Comparison of ENCODE assay signal across 25 cellular contexts in the genomic region with DNA sequence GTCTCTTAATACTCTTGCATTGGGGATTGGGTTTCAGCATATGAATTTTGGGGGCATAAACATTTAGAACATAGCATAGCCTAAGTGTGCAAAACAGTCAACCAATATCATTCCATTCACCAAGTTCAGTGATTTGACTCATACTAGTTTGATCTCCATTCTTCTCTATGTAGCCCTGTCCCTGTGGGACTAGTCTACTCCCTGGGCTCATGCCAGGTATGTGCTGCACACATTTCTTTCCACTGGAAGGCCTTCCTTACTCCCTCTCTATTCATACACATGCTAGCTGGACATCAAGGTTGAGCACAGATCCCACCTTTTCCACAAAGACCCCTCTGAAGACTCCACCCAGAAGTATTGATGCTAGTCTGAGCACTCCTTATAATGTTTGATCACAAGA. TPM values are rescaled to one million over a fixed set of nuclear protein-coding genes. Genes with fewer than 3 reads are reported as not detected.
DNase-seq lines count a peak whose midpoint lies in the region; ATAC-seq and TF ChIP-seq lines count a peak whose summit lies in the region.
"Had no signal": no experiment of that assay in that cellular context is flagged by ENCODE, and none has a peak within 500 bp of the region (broad histone marks: within the 10 kb centered on the region; RNA-seq: fewer than 3 reads in every experiment).

No MANE protein-coding gene starts in this region.

- peak overlapping the region; percentile 71 for H3K27ac Mint-ChIP-seq in memory B cell
- H3K27ac Mint-ChIP-seq: B cell, CD14-positive monocyte, GM23338, H9, IgD-negative memory B cell had no signal

- no peak overlapping the region for H3K4me3 ChIP-seq in AG10803 (ENCODE audit: low read length)
- H3K4me3 ChIP-seq: GM12878, GM23338, Peyer's patch had no signal

- H3K36me3 Mint-ChIP-seq in memory B cell = peaks cover 34% of the 10 kb centered on the region
- H3K36me3 Mint-ChIP-seq: CD14-positive monocyte had no signal

- in situ Hi-C loops in ACHN (cut with HindIII; ENCODE audit: low pct_ligation_motif_present, low pct_unique_long_range_greater_than_20kb, low sequenced_read_pairs) = no loop called here

- H3K4me1 Mint-ChIP-seq in memory B cell = peaks cover 28% of the 10 kb centered on the region

- DNase-seq in AG10803 (ENCODE audit: low read depth) (peak; percentile 41), GM04503 (ENCODE audit: low read depth) (peak; percentile 24), dermis blood vessel endothelial cell (peak; percentile 4), memory B cell (ENCODE audit: low spot score in 2 of 2) (no peak), SKM-1 (lab: John Stamatoyannopoulos, UW; ENCODE audit: unreplicated experiment) (no peak), ACHN (no peak)
- DNase-seq: CD8-positive, alpha-beta memory T cell; DMS153; H9; NCI-H1048; NCI-H1417; NCI-H1694; NCI-H2029 treated with DMSO at 0.1 percent for 48 hours; NCI-H446 treated with DMSO at 0.1 percent for 48 hours; NCI-H526; OCI-M1; Peyer's patch; SK-N-SH had no signal

- no peak for TF ChIP-seq CTCF in AG10803 (conservative IDR thresholded peaks at IDR 0.05; ENCODE audit: low read length)

- no peaks in the 10 kb centered on the region for H3K27me3 Mint-ChIP-seq in memory B cell
- H3K27me3 Mint-ChIP-seq: B cell; CD8-positive, alpha-beta memory T cell; IgD-negative memory B cell had no signal

- H3K9me3 Mint-ChIP-seq in memory B cell = peaks cover 5% of the 10 kb centered on the region
- H3K9me3 Mint-ChIP-seq: CD8-positive, alpha-beta memory T cell; GM23338; H9 had no signal

- ATAC-seq in memory B cell (ENCODE audit: low read depth) = no peak
- no peak for ATAC-seq in HG03571 (IDR thresholded peaks at IDR 0.05; ENCODE audit: unreplicated experiment)
- ATAC-seq in HG03565 (IDR thresholded peaks at IDR 0.05; ENCODE audit: unreplicated experiment) = no peak
- ATAC-seq: GM12878, GM23338 had no signal

- H3K4me3 Mint-ChIP-seq in memory B cell = no peak overlapping the region
- H3K4me3 Mint-ChIP-seq: B cell, CD14-positive monocyte, GM23338, H9 had no signal

RNA-seq across cellular contexts. Expression of gene ZDHHC23, which starts 5.1 kb away (rescaled TPM):
- 14.9 and 21.4 TPM in 2 replicates for total RNA-seq in dermis blood vessel endothelial cell

Comparison
In these comparisons a context has a peak if more than half of its experiments do, and no peak if none do; other contexts are left out.
1. DNase-seq: peak in AG10803 (single experiment), GM04503 (single experiment) and dermis blood vessel endothelial cell (single experiment); none in memory B cell (0 of 2), SKM-1 (single experiment) and ACHN (single experiment).